In genomic region chr11:34438529-34439507, GRCh38 we compare ENCODE assay signal across 1 cellular context.
A peak's percentile ranks its signal among the peaks of the same experiment; 100 is the strongest.
TF ChIP-seq lines count a peak whose summit lies in the region.

TSS of gene CAT (plus strand) at chr11:34438934. CDS start at chr11:34439014, 80 bp downstream.

TF ChIP-seq in WTC11, 78 proteins besides CTCF, POLR2A, EP300 and RAD21 (continued from another document):
- TF ChIP-seq ARID4B (CRISPR knock-in tag; IDR thresholded peaks at IDR 0.05; ENCODE audit: borderline replicate concordance) (peak; percentile 34), ELF4 (CRISPR knock-in tag; IDR thresholded peaks at IDR 0.05; ENCODE audit: low read depth) (no peak), ETV6 (CRISPR knock-in tag; IDR thresholded peaks at IDR 0.05) (peak; percentile 79), ATF2 (CRISPR knock-in tag; IDR thresholded peaks at IDR 0.05; ENCODE audit: borderline replicate concordance, low read depth) (no peak), SMAD3 (CRISPR knock-in tag; IDR thresholded peaks at IDR 0.05; ENCODE audit: borderline replicate concordance) (peak; percentile 40; the same call in 1 of the 2 replicates), NFYB (CRISPR knock-in tag; conservative IDR thresholded peaks at IDR 0.05; ENCODE audit: low read depth) (peak; percentile 91), ZMAT4 (CRISPR knock-in tag; IDR thresholded peaks at IDR 0.05) (no peak), ZNF423 (CRISPR knock-in tag; IDR thresholded peaks at IDR 0.05) (peak; percentile 7; the same call in 1 of the 2 replicates), ZNF232 (CRISPR knock-in tag; IDR thresholded peaks at IDR 0.05) (no peak)
